8 cellular contexts compared by ENCODE assay signal in genomic region chr20:45293041-45294002, GRCh38. TPM values are rescaled to one million over a fixed set of nuclear protein-coding genes. Genes with fewer than 3 reads are reported as not detected.
DNase-seq lines count a peak whose midpoint lies in the region; ATAC-seq, FAIRE-seq and TF ChIP-seq lines count a peak whose summit lies in the region.

No MANE protein-coding gene starts in this region.

- peak overlapping the region; percentile 42 for H3K27ac Mint-ChIP-seq in activated CD4-positive, alpha-beta T cell treated with anti-CD3 and anti-CD28 coated beads for 36 hours
- no peak overlapping the region for H3K27ac Mint-ChIP-seq in chondrocyte (ENCODE audit: unreplicated experiment)

- H4K20me1 ChIP-seq in BLaER1 treated with 17β-estradiol and CSF1 and Interleukin-3, amounts not matched to agents 10 nM and 100 nM, result no peaks in the 10 kb centered on the region

- peaks cover 2% of the 10 kb centered on the region for H3K9me3 Mint-ChIP-seq in activated CD4-positive, alpha-beta T cell treated with anti-CD3 and anti-CD28 coated beads for 36 hours (ENCODE audit: low read depth)
- no peaks in the 10 kb centered on the region for H3K9me3 Mint-ChIP-seq in chondrocyte (ENCODE audit: low read depth)

- peak; percentile 23; the same call in 1 of the 2 replicates for TF ChIP-seq POLR2A in H54 (IDR thresholded peaks at IDR 0.05; ENCODE audit: low read depth, low read length)

- H3K36me3 Mint-ChIP-seq in activated CD4-positive, alpha-beta T cell treated with anti-CD3 and anti-CD28 coated beads for 36 hours (ENCODE audit: low read depth), result no peaks in the 10 kb centered on the region
- H3K36me3 Mint-ChIP-seq in chondrocyte (ENCODE audit: low read depth), result no peaks in the 10 kb centered on the region

- peak overlapping the region; percentile 53 to 68 (median 57) for H3K4me3 ChIP-seq in BLaER1 treated with 17β-estradiol and CSF1 and Interleukin-3, amounts not matched to agents 10 nM and 100 nM

- peaks cover 0 to 15% (median 7%) of the 10 kb centered on the region in 10 experiments; a peak in 7 of 20 replicates for H3K4me1 ChIP-seq in BLaER1 treated with 17β-estradiol and CSF1 and Interleukin-3, amounts not matched to agents 10 nM and 100 nM

- H3K4me3 Mint-ChIP-seq in activated CD4-positive, alpha-beta T cell treated with anti-CD3 and anti-CD28 coated beads for 36 hours, result peak overlapping the region; percentile 67
- H3K4me3 Mint-ChIP-seq in chondrocyte (ENCODE audit: unreplicated experiment), result peak overlapping the region; percentile 75

- intact Hi-C loops in activated CD4-positive, alpha-beta T cell treated with anti-CD3 and anti-CD28 coated beads for 36 hours (cut with DNase I, micrococcal nuclease), result loop anchor here (1.0 to 5.0 kb wide), 4 partner anchors 18 to 251 kb away; no protein-coding TSS in a partner anchor

- H3K4me2 ChIP-seq in BLaER1 treated with 17β-estradiol and CSF1 and Interleukin-3, amounts not matched to agents 10 nM and 100 nM, result peak overlapping the region; percentile 66 to 85 (median 74)

- no peak for FAIRE-seq in H54 (lab: Jason Lieb, UNC)

- peaks cover 10 to 25% (median 15%) of the 10 kb centered on the region in 11 experiments for H3K9me3 ChIP-seq in BLaER1 treated with 17β-estradiol and CSF1 and Interleukin-3, amounts not matched to agents 10 nM and 100 nM (replicated peaks in 1 of 11)

- ATAC-seq in activated CD4-positive, alpha-beta T cell treated with anti-CD3 and anti-CD28 coated beads for 36 hours, result peak; percentile 93
- no peak for ATAC-seq in GM18498 (IDR thresholded peaks at IDR 0.05; ENCODE audit: unreplicated experiment)

- H3K4me1 Mint-ChIP-seq in activated CD4-positive, alpha-beta T cell treated with anti-CD3 and anti-CD28 coated beads for 36 hours, result peaks cover 3% of the 10 kb centered on the region
- peaks cover 8% of the 10 kb centered on the region for H3K4me1 Mint-ChIP-seq in chondrocyte (ENCODE audit: low read depth)

- CTCF ChIA-PET in activated CD4-positive, alpha-beta T cell treated with anti-CD3 and anti-CD28 coated beads for 36 hours (lab: Charles Lee), result interaction anchor here (0.6 to 6.4 kb wide), 73 partner anchors 9 to 1163 kb away, joined by 3 to 102 read pairs (median 4); partner anchors contain the start of genes MATN4, PIGT, SEMG2 and SLPI

- peaks cover 33% of the 10 kb centered on the region for H3K27me3 Mint-ChIP-seq in activated CD4-positive, alpha-beta T cell treated with anti-CD3 and anti-CD28 coated beads for 36 hours
- peaks cover 5% of the 10 kb centered on the region for H3K27me3 Mint-ChIP-seq in chondrocyte (ENCODE audit: low read depth)

- H3K36me3 ChIP-seq in BLaER1 treated with 17β-estradiol and CSF1 and Interleukin-3, amounts not matched to agents 10 nM and 100 nM, result no peaks in the 10 kb centered on the region

- H3K27me3 ChIP-seq in BLaER1 treated with 17β-estradiol and CSF1 and Interleukin-3, amounts not matched to agents 10 nM and 100 nM, result peaks cover 11 to 25% (median 22%) of the 10 kb centered on the region in 11 experiments

- POLR2A ChIA-PET in activated CD4-positive, alpha-beta T cell treated with anti-CD3 and anti-CD28 coated beads for 36 hours (lab: Charles Lee), result interaction anchor here (0.6 to 0.9 kb wide), 3 partner anchors 10 to 499 kb away, joined by 3 to 4 read pairs (median 3); partner anchors contain the start of genes DNTTIP1 and WFDC3

- peak; percentile 97 for TF ChIP-seq CTCF in chondrocyte (IDR thresholded peaks at IDR 0.05)

- H3K9ac ChIP-seq in BLaER1 treated with 17β-estradiol and CSF1 and Interleukin-3, amounts not matched to agents 10 nM and 100 nM, result peak overlapping the region; percentile 40 to 76 (median 70); a peak in 19 of 22 replicates

- H3K27ac ChIP-seq in BLaER1 treated with 17β-estradiol and CSF1 and Interleukin-3, amounts not matched to agents 10 nM and 100 nM, result peak overlapping the region in 9 of 11 experiments; percentile 41 to 75 (median 59); a peak in 16 of 22 replicates

- DNase-seq in H54 (ENCODE audit: insufficient read length, low spot score) (peak; percentile 71), NCI-H2171 treated with DMSO at 0.1 percent for 48 hours (lab: John Stamatoyannopoulos, UW) (peak; percentile 94), chondrocyte (ENCODE audit: low spot score) (no peak), kidney tubule cell (ENCODE audit: low spot score) (peak; percentile 77)
- peak; percentile 92 for DNase-seq in activated CD4-positive, alpha-beta T cell treated with anti-CD3 and anti-CD28 coated beads for 36 hours
- peak; percentile 43 to 81 for DNase-seq in stimulated activated CD4-positive, alpha-beta T cell treated with anti-CD3 and anti-CD28 coated beads, Interleukin-1b, Interleukin-23, amount 100 ng/mL, for 1 hour (ENCODE audit: low read depth in 2 of 2)

RNA-seq across cellular contexts. Expression of gene RBPJL, which starts 13.3 kb away (rescaled TPM):
- total RNA-seq in activated CD4-positive, alpha-beta T cell treated with anti-CD3 and anti-CD28 coated beads for 36 hours, result not detected
- total RNA-seq in chondrocyte, result not detected in 3 replicates

RNA-seq across cellular contexts. Expression of gene MATN4, which starts 14.8 kb away (rescaled TPM):
- under 1 TPM; 0.35 to 0.48 TPM for total RNA-seq in activated CD4-positive, alpha-beta T cell treated with anti-CD3 and anti-CD28 coated beads for 36 hours
- total RNA-seq in chondrocyte, result 0.10 to 0.26 TPM in 2 of 3 replicates, not detected in the other

RNA-seq across cellular contexts. Expression of gene SLPI, which starts 39.0 kb away (rescaled TPM):
- not detected for total RNA-seq in activated CD4-positive, alpha-beta T cell treated with anti-CD3 and anti-CD28 coated beads for 36 hours
- total RNA-seq in chondrocyte, result 0.40 to 1.3 TPM in 2 of 3 replicates, not detected in the other

RNA-seq across cellular contexts. Expression of gene SDC4, which starts 54.9 kb away (rescaled TPM):
- total RNA-seq in activated CD4-positive, alpha-beta T cell treated with anti-CD3 and anti-CD28 coated beads for 36 hours, result 10 to 100 TPM; 24.0 to 31.0 TPM
- total RNA-seq in chondrocyte, result 17.1 to 21.4 TPM (median 21.2 TPM) in 3 replicates
